8 cellular contexts compared by ENCODE assay signal in the genomic region with DNA sequence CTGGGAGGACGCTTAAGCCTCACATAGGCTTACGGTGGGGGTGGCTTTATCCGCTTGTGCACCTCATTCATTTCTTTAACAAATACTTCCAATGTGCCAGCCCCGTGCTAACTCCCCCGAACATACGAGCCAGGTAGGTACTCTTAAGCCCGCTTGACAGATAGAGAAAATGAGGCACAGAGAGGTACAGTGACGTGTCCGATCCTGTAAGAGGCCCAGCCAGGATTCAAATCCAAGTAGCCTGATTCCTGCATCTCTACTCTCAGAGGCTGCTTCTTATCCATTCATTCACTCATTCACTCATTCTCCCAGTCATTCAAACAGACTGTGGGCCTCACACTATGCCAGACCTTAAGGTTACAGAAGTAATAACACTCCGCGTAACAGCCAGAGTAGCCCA. TPM values are rescaled to one million over a fixed set of nuclear protein-coding genes. Genes with fewer than 3 reads are reported as not detected.
A peak's percentile ranks its signal among the peaks of the same experiment; 100 is the strongest.
DNase-seq lines count a peak whose midpoint lies in the region; ATAC-seq and TF ChIP-seq lines count a peak whose summit lies in the region.

No MANE protein-coding gene starts in this region.

- H3K27me3 ChIP-seq in transverse colon: no peaks in the 10 kb centered on the region

- TF ChIP-seq EP300 in transverse colon (IDR thresholded peaks at IDR 0.05; ENCODE audit: low read depth): no peak

- H3K4me3 ChIP-seq in transverse colon: peak overlapping the region; percentile 23 to 87 (median 66)

- peaks cover 3% of the 10 kb centered on the region for H3K36me3 Mint-ChIP-seq in activated T-cell treated with anti-CD3 and anti-CD28 coated beads, Interleukin-2, amount 50 U/mL, for 24 hours (ENCODE audit: low read depth)
- peaks cover 12% of the 10 kb centered on the region for H3K36me3 Mint-ChIP-seq in activated naive CD8-positive, alpha-beta T cell treated with anti-CD3 and anti-CD28 coated beads for 36 hours

- no peaks in the 10 kb centered on the region for H3K36me3 ChIP-seq in transverse colon

- peaks cover 3 to 18% (median 15%) of the 10 kb centered on the region in 4 donors for H3K4me1 ChIP-seq in transverse colon

- DNase-seq in activated T-cell treated with anti-CD3 and anti-CD28 coated beads, Interleukin-2, amount 50 U/mL, for 24 hours: no peak
- no peak for DNase-seq in activated T-cell treated with anti-CD3 and anti-CD28 coated beads, Interleukin-2, amount 50 U/mL, for 1 hour
- DNase-seq in activated naive CD8-positive, alpha-beta T cell treated with anti-CD3 and anti-CD28 coated beads for 36 hours: no peak
- DNase-seq in left colon: no peak
- no peak for DNase-seq in transverse colon
- no peak for DNase-seq in NCI-H2107 (lab: John Stamatoyannopoulos, UW)
- DNase-seq in activated effector memory CD4-positive, alpha-beta T cell treated with Interleukin-2 at 50 U/mL for 16 hours: no peak
- no peak for DNase-seq in NCI-H2107 treated with DMSO at 0.1 percent for 48 hours (lab: John Stamatoyannopoulos, UW; ENCODE audit: unreplicated experiment)

- intact Hi-C loops in left colon (cut with DNase I, micrococcal nuclease) (no loop called here), transverse colon (cut with DNase I; ENCODE audit: low total_unique reads) (no loop called here)

- WGBS in transverse colon (ENCODE audit: low coverage in 1 of 2), 2 donors: 16 to 37% methylated on average over 4 to 11 of the region's 11 CpGs

- H3K4me1 Mint-ChIP-seq in activated T-cell treated with anti-CD3 and anti-CD28 coated beads, Interleukin-2, amount 50 U/mL, for 24 hours (ENCODE audit: low read depth): peaks cover 43% of the 10 kb centered on the region
- peaks cover 28% of the 10 kb centered on the region for H3K4me1 Mint-ChIP-seq in activated naive CD8-positive, alpha-beta T cell treated with anti-CD3 and anti-CD28 coated beads for 36 hours

- ATAC-seq in left colon: peak; percentile 20

- H3K27me3 Mint-ChIP-seq in activated T-cell treated with anti-CD3 and anti-CD28 coated beads, Interleukin-2, amount 50 U/mL, for 24 hours: no peaks in the 10 kb centered on the region
- H3K27me3 Mint-ChIP-seq in activated naive CD8-positive, alpha-beta T cell treated with anti-CD3 and anti-CD28 coated beads for 36 hours: no peaks in the 10 kb centered on the region

- no peaks in the 10 kb centered on the region for H3K9me3 Mint-ChIP-seq in activated T-cell treated with anti-CD3 and anti-CD28 coated beads, Interleukin-2, amount 50 U/mL, for 24 hours
- H3K9me3 Mint-ChIP-seq in activated naive CD8-positive, alpha-beta T cell treated with anti-CD3 and anti-CD28 coated beads for 36 hours: peaks cover 3% of the 10 kb centered on the region

- peak overlapping the region; percentile 78 to 87 (median 80) for H3K27ac ChIP-seq in transverse colon

- TF ChIP-seq CTCF in transverse colon (IDR thresholded peaks at IDR 0.05): no peak

- no peak for TF ChIP-seq POLR2A in transverse colon (IDR thresholded peaks at IDR 0.05)

- in situ Hi-C loops in transverse colon (cut with MboI; ENCODE audit: low pct_ligation_motif_present in 1 of 4, low pct_unique_long_range_greater_than_20kb in 1 of 4, low sequenced_read_pairs in 3 of 4): no loop called here

- H3K27ac Mint-ChIP-seq in activated T-cell treated with anti-CD3 and anti-CD28 coated beads, Interleukin-2, amount 50 U/mL, for 24 hours: peak overlapping the region; percentile 91
- peak overlapping the region; percentile 73 for H3K27ac Mint-ChIP-seq in activated naive CD8-positive, alpha-beta T cell treated with anti-CD3 and anti-CD28 coated beads for 36 hours

- H3K9me3 ChIP-seq in transverse colon: no peaks in the 10 kb centered on the region

- H3K4me3 Mint-ChIP-seq in activated T-cell treated with anti-CD3 and anti-CD28 coated beads, Interleukin-2, amount 50 U/mL, for 24 hours: peak overlapping the region; percentile 83
- H3K4me3 Mint-ChIP-seq in activated naive CD8-positive, alpha-beta T cell treated with anti-CD3 and anti-CD28 coated beads for 36 hours: peak overlapping the region; percentile 77

RNA-seq across cellular contexts. Expression of a gene that starts 0.5 kb away (rescaled TPM):
- 10 to 100 TPM; 37.4 to 39.8 TPM for total RNA-seq in activated naive CD8-positive, alpha-beta T cell treated with anti-CD3 and anti-CD28 coated beads for 36 hours
- total RNA-seq in left colon (10 to 100 TPM; 12.9 to 27.2 TPM), transverse colon (10 to 100 TPM in 3 of 4 donors, 1 to 10 TPM in 1; 6.2 to 17.6 (median 12.4) TPM)

RNA-seq across cellular contexts. Expression of a gene that starts 32.0 kb away (rescaled TPM):
- 10 to 100 TPM; 33.6 to 34.9 TPM for total RNA-seq in activated naive CD8-positive, alpha-beta T cell treated with anti-CD3 and anti-CD28 coated beads for 36 hours
- total RNA-seq in left colon (100 to 1,000 TPM in 1 of 2 donors, 10 to 100 TPM in 1; 97.4 to 104 TPM), transverse colon (100 to 1,000 TPM in 1 of 4 donors, 10 to 100 TPM in 3; 30.1 to 101 (median 82.1) TPM)

RNA-seq across cellular contexts. Expression of a gene that starts 39.6 kb away (rescaled TPM):
- total RNA-seq in activated naive CD8-positive, alpha-beta T cell treated with anti-CD3 and anti-CD28 coated beads for 36 hours: 100 to 1,000 TPM; 122 TPM
- total RNA-seq in left colon (1 to 10 TPM; 3.2 to 6.7 TPM), transverse colon (1 to 10 TPM; 2.0 to 5.1 (median 3.5) TPM)

Comparison
In these comparisons a context has a peak if more than half of its experiments do, and no peak if none do; other contexts are left out.
1. RNA of a gene that starts 39.6 kb away (total RNA-seq): 122 TPM in activated naive CD8-positive, alpha-beta T cell treated with anti-CD3 and anti-CD28 coated beads for 36 hours; 3.2 to 6.7 TPM in left colon and 2.0 to 5.1 TPM in transverse colon; every median in the first group is over 10 times any median in the second.